In the genomic region with DNA sequence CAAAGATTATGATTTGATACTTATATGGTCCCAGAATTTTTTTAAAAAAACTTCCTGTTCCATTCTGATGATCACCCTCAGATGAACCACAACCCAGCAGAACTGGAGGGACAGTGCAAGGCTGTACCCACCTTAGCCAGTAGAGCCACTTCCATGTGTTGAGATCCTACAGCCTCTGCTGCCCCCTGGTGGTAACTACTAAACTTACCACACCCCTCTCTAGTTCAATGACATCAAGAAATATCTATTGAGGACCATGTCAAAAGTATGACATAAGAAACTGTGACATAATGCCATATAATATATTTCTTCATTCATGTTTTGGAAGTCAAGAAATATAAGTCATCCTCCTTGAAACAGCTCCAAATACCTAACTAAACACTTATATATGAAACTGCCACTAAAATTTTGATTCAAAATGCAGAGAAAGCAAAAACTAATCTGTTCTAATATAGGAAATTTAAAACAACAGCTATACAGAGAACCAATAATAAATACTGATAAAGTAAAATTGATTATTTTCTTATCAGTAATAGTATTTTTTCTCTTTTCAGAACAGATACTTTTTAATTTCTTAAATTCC, we compare ENCODE assay signal across 9 cellular contexts.
DNase-seq lines count a peak whose midpoint lies in the region; ATAC-seq lines count a peak whose summit lies in the region.
"Had no signal": no experiment of that assay in that cellular context is flagged by ENCODE, and none has a peak within 500 bp of the region (broad histone marks: within the 10 kb centered on the region; RNA-seq: fewer than 3 reads in every experiment).

No MANE protein-coding gene starts in this region.

- H3K27ac ChIP-seq in effector memory CD4-positive, alpha-beta T cell (ENCODE audit: insufficient read depth, low read length, poor library complexity, severe bottlenecking), result no peak overlapping the region

- intact Hi-C loops in activated CD4-positive, alpha-beta memory T cell treated with anti-CD3 and anti-CD28 coated beads for 36 hours (cut with micrococcal nuclease), result loop anchor here (1.0 to 2.0 kb wide), 4 partner anchors 430 to 777 kb away; no protein-coding TSS in a partner anchor

- H3K4me1 Mint-ChIP-seq in activated CD4-positive, alpha-beta memory T cell treated with anti-CD3 and anti-CD28 coated beads for 36 hours (ENCODE audit: low read depth), result no peaks in the 10 kb centered on the region
- no peaks in the 10 kb centered on the region for H3K4me1 Mint-ChIP-seq in memory B cell

- H3K4me3 ChIP-seq in effector memory CD4-positive, alpha-beta T cell (ENCODE audit: insufficient read depth, low read depth, low read length, poor library complexity, severe bottlenecking), result no peak overlapping the region

- H3K4me3 Mint-ChIP-seq in activated CD4-positive, alpha-beta memory T cell treated with anti-CD3 and anti-CD28 coated beads for 36 hours, result no peak overlapping the region
- H3K4me3 Mint-ChIP-seq in memory B cell, result no peak overlapping the region
- H3K4me3 Mint-ChIP-seq: dendritic cell treated with granulocyte-macrophage colony-stimulating factor and Interleukin-4, amounts not matched to agents 40 ng/mL and 50 ng/mL, for 4 days had no signal

- H3K36me3 Mint-ChIP-seq in activated CD4-positive, alpha-beta memory T cell treated with anti-CD3 and anti-CD28 coated beads for 36 hours, result no peaks in the 10 kb centered on the region
- no peaks in the 10 kb centered on the region for H3K36me3 Mint-ChIP-seq in memory B cell

- H3K27me3 ChIP-seq in effector memory CD4-positive, alpha-beta T cell (replicated peaks; ENCODE audit: control insufficient read depth, insufficient read depth, low read length, poor library complexity, severe bottlenecking), result no peaks in the 10 kb centered on the region

- peak; percentile 90 for DNase-seq in COLO668 (lab: John Stamatoyannopoulos, UW; ENCODE audit: unreplicated experiment)
- DNase-seq in NCI-H748 treated with DMSO at 0.1 percent for 48 hours (lab: John Stamatoyannopoulos, UW), result peak; percentile 65
- peak; percentile 76 for DNase-seq in activated CD4-positive, alpha-beta memory T cell treated with anti-CD3 and anti-CD28 coated beads for 36 hours
- peak; percentile 17 to 54 (median 29) for DNase-seq in effector memory CD4-positive, alpha-beta T cell
- peak; percentile 36 to 38 for DNase-seq in memory B cell (ENCODE audit: low spot score in 2 of 2)
- DNase-seq in stimulated activated CD8-positive, alpha-beta memory T cell treated with anti-CD3 and anti-CD28 coated beads, Interleukin-2, amount 100 ng/mL, for 1 hour (ENCODE audit: low read depth in 2 of 2), result peak; percentile 9 to 39

- no peaks in the 10 kb centered on the region for H3K9me3 ChIP-seq in effector memory CD4-positive, alpha-beta T cell (ENCODE audit: control insufficient read depth, low read length)

- H3K4me1 ChIP-seq in effector memory CD4-positive, alpha-beta T cell (ENCODE audit: control insufficient read depth, insufficient read depth, low read length, poor library complexity, severe bottlenecking), result no peaks in the 10 kb centered on the region

- POLR2A ChIA-PET in activated CD4-positive, alpha-beta memory T cell treated with anti-CD3 and anti-CD28 coated beads for 36 hours (lab: Charles Lee), result no interaction called here

- H3K9me3 Mint-ChIP-seq in activated CD4-positive, alpha-beta memory T cell treated with anti-CD3 and anti-CD28 coated beads for 36 hours, result no peaks in the 10 kb centered on the region
- no peaks in the 10 kb centered on the region for H3K9me3 Mint-ChIP-seq in memory B cell
- H3K9me3 Mint-ChIP-seq: dendritic cell treated with granulocyte-macrophage colony-stimulating factor and Interleukin-4, amounts not matched to agents 40 ng/mL and 50 ng/mL, for 4 days had no signal

- peak; percentile 99 for ATAC-seq in GM19397 (IDR thresholded peaks at IDR 0.05; ENCODE audit: unreplicated experiment)
- peak; percentile 100 for ATAC-seq in HG03457 (IDR thresholded peaks at IDR 0.05; ENCODE audit: unreplicated experiment)
- peak; percentile 82 for ATAC-seq in memory B cell (ENCODE audit: low read depth)

- peaks cover 11% of the 10 kb centered on the region for H3K27me3 Mint-ChIP-seq in activated CD4-positive, alpha-beta memory T cell treated with anti-CD3 and anti-CD28 coated beads for 36 hours
- peaks cover 3% of the 10 kb centered on the region for H3K27me3 Mint-ChIP-seq in memory B cell
- H3K27me3 Mint-ChIP-seq: dendritic cell treated with granulocyte-macrophage colony-stimulating factor and Interleukin-4, amounts not matched to agents 40 ng/mL and 50 ng/mL, for 4 days had no signal

- no peak overlapping the region for H3K27ac Mint-ChIP-seq in activated CD4-positive, alpha-beta memory T cell treated with anti-CD3 and anti-CD28 coated beads for 36 hours
- no peak overlapping the region for H3K27ac Mint-ChIP-seq in memory B cell
- H3K27ac Mint-ChIP-seq: dendritic cell treated with granulocyte-macrophage colony-stimulating factor and Interleukin-4, amounts not matched to agents 40 ng/mL and 50 ng/mL, for 4 days had no signal

- CTCF ChIA-PET in activated CD4-positive, alpha-beta memory T cell treated with anti-CD3 and anti-CD28 coated beads for 36 hours (lab: Charles Lee), result interaction anchor here (0.7 to 9.0 kb wide), 15 partner anchors 9 to 798 kb away, joined by 3 to 82 read pairs (median 5); no protein-coding TSS in a partner anchor

- no peaks in the 10 kb centered on the region for H3K36me3 ChIP-seq in effector memory CD4-positive, alpha-beta T cell (ENCODE audit: control insufficient read depth, insufficient read depth, low read length)

Comparison
In these comparisons a context has a peak if more than half of its experiments do, and no peak if none do; other contexts are left out.
1. DNase-seq: peak in every context shown above with its lines; median percentile 90 in COLO668; 76 in activated CD4-positive, alpha-beta memory T cell treated with anti-CD3 and anti-CD28 coated beads for 36 hours; 65 in NCI-H748 treated with DMSO at 0.1 percent for 48 hours; 37 in memory B cell; 29 in effector memory CD4-positive, alpha-beta T cell; 24 in stimulated activated CD8-positive, alpha-beta memory T cell treated with anti-CD3 and anti-CD28 coated beads, Interleukin-2, amount 100 ng/mL, for 1 hour.